In the genomic region with DNA sequence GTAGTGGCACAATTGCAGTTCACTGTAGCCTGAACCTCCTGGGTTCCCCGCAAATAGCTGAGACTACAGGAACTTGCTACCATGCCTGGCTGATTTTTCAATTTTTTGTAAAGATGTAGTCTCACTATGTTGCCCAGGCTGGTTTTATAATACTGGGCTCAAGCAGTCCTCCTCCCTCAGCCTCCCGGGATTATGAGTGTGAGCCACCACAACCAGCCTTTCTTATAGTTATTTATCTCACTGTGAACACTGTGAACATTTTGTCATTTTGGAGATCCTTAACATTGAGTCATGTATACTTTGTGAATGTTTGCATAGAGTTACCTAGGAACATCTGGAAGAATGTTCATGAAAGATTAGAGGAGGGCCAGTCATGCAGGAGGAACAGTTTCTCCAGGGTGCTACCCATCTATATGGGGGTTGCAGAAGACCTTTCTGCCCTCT, we compare ENCODE assay signal across 1 cellular context.
TF ChIP-seq lines count a peak whose summit lies in the region.

No MANE protein-coding gene starts in this region.

TF ChIP-seq in K562, 482 proteins besides CTCF, POLR2A, EP300 and RAD21 (continued from another document and continues in another):
- TF ChIP-seq, protein P1, sequence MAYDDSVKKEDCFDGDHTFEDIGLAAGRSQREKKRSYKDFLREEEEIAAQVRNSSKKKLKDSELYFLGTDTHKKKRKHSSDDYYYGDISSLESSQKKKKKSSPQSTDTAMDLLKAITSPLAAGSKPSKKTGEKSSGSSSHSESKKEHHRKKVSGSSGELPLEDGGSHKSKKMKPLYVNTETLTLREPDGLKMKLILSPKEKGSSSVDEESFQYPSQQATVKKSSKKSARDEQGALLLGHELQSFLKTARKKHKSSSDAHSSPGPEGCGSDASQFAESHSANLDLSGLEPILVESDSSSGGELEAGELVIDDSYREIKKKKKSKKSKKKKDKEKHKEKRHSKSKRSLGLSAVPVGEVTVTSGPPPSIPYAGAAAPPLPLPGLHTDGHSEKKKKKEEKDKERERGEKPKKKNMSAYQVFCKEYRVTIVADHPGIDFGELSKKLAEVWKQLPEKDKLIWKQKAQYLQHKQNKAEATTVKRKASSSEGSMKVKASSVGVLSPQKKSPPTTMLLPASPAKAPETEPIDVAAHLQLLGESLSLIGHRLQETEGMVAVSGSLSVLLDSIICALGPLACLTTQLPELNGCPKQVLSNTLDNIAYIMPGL (CRISPR knock-in tag; IDR thresholded peaks at IDR 0.05): no peak
- TF ChIP-seq DACH1 (IDR thresholded peaks at IDR 0.05; ENCODE audit: partially characterized antibody): no peak
- no peak for TF ChIP-seq PHTF2 (CRISPR knock-in tag; IDR thresholded peaks at IDR 0.05)
- no peak for TF ChIP-seq ZNF146 (CRISPR knock-in tag; IDR thresholded peaks at IDR 0.05; ENCODE audit: unreplicated experiment)
- no peak for TF ChIP-seq POU5F1 (IDR thresholded peaks at IDR 0.05; ENCODE audit: borderline replicate concordance, low read depth, low read length, partially characterized antibody)
- TF ChIP-seq CXXC5 (CRISPR knock-in tag; IDR thresholded peaks at IDR 0.05): no peak
- TF ChIP-seq, protein P2, sequence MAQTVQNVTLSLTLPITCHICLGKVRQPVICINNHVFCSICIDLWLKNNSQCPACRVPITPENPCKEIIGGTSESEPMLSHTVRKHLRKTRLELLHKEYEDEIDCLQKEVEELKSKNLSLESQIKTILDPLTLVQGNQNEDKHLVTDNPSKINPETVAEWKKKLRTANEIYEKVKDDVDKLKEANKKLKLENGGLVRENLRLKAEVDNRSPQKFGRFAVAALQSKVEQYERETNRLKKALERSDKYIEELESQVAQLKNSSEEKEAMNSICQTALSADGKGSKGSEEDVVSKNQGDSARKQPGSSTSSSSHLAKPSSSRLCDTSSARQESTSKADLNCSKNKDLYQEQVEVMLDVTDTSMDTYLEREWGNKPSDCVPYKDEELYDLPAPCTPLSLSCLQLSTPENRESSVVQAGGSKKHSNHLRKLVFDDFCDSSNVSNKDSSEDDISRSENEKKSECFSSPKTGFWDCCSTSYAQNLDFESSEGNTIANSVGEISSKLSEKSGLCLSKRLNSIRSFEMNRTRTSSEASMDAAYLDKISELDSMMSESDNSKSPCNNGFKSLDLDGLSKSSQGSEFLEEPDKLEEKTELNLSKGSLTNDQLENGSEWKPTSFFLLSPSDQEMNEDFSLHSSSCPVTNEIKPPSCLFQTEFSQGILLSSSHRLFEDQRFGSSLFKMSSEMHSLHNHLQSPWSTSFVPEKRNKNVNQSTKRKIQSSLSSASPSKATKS (CRISPR knock-in tag; IDR thresholded peaks at IDR 0.05): no peak
- TF ChIP-seq SAFB2 (IDR thresholded peaks at IDR 0.05; ENCODE audit: borderline replicate concordance, low read depth, low read length, severe bottlenecking): no peak
- TF ChIP-seq TSC22D4 (tag; IDR thresholded peaks at IDR 0.05): no peak
- no peak for TF ChIP-seq TEAD2 (tag; IDR thresholded peaks at IDR 0.05)
- TF ChIP-seq RUNX1 (IDR thresholded peaks at IDR 0.05; ENCODE audit: low read depth): no peak
- no peak for TF ChIP-seq NCOA2 (IDR thresholded peaks at IDR 0.05; ENCODE audit: partially characterized antibody in 2 of 2)
- no peak for TF ChIP-seq FOXJ3 (CRISPR knock-in tag; IDR thresholded peaks at IDR 0.05)
- 0 out of 2 replicates have a peak, but pooled peaks have one; percentile 9 for TF ChIP-seq MAFG (tag; conservative IDR thresholded peaks at IDR 0.05)
- TF ChIP-seq, protein P3, sequence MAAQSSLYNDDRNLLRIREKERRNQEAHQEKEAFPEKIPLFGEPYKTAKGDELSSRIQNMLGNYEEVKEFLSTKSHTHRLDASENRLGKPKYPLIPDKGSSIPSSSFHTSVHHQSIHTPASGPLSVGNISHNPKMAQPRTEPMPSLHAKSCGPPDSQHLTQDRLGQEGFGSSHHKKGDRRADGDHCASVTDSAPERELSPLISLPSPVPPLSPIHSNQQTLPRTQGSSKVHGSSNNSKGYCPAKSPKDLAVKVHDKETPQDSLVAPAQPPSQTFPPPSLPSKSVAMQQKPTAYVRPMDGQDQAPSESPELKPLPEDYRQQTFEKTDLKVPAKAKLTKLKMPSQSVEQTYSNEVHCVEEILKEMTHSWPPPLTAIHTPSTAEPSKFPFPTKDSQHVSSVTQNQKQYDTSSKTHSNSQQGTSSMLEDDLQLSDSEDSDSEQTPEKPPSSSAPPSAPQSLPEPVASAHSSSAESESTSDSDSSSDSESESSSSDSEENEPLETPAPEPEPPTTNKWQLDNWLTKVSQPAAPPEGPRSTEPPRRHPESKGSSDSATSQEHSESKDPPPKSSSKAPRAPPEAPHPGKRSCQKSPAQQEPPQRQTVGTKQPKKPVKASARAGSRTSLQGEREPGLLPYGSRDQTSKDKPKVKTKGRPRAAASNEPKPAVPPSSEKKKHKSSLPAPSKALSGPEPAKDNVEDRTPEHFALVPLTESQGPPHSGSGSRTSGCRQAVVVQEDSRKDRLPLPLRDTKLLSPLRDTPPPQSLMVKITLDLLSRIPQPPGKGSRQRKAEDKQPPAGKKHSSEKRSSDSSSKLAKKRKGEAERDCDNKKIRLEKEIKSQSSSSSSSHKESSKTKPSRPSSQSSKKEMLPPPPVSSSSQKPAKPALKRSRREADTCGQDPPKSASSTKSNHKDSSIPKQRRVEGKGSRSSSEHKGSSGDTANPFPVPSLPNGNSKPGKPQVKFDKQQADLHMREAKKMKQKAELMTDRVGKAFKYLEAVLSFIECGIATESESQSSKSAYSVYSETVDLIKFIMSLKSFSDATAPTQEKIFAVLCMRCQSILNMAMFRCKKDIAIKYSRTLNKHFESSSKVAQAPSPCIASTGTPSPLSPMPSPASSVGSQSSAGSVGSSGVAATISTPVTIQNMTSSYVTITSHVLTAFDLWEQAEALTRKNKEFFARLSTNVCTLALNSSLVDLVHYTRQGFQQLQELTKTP (IDR thresholded peaks at IDR 0.05; ENCODE audit: low read depth in 1 of 2, partially characterized antibody in 2 of 2): no peak
- no peak for TF ChIP-seq BRD4 (IDR thresholded peaks at IDR 0.05)
- TF ChIP-seq, protein P4, sequence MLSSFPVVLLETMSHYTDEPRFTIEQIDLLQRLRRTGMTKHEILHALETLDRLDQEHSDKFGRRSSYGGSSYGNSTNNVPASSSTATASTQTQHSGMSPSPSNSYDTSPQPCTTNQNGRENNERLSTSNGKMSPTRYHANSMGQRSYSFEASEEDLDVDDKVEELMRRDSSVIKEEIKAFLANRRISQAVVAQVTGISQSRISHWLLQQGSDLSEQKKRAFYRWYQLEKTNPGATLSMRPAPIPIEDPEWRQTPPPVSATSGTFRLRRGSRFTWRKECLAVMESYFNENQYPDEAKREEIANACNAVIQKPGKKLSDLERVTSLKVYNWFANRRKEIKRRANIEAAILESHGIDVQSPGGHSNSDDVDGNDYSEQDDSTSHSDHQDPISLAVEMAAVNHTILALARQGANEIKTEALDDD (IDR thresholded peaks at IDR 0.05): peak; percentile 18; the same call in 1 of the 2 replicates
- TF ChIP-seq POLR2G (IDR thresholded peaks at IDR 0.05; ENCODE audit: low read depth, low read length): no peak
- TF ChIP-seq, protein P5, sequence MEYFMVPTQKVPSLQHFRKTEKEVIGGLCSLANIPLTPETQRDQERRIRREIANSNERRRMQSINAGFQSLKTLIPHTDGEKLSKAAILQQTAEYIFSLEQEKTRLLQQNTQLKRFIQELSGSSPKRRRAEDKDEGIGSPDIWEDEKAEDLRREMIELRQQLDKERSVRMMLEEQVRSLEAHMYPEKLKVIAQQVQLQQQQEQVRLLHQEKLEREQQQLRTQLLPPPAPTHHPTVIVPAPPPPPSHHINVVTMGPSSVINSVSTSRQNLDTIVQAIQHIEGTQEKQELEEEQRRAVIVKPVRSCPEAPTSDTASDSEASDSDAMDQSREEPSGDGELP (CRISPR knock-in tag; IDR thresholded peaks at IDR 0.05; ENCODE audit: borderline replicate concordance): no peak
- TF ChIP-seq NR4A1 (CRISPR knock-in tag; IDR thresholded peaks at IDR 0.05): no peak
- no peak for TF ChIP-seq NR4A1 (tag; IDR thresholded peaks at IDR 0.05)
- TF ChIP-seq HOXB6 (CRISPR knock-in tag; IDR thresholded peaks at IDR 0.05; ENCODE audit: borderline replicate concordance): no peak
- no peak for TF ChIP-seq JUNB (CRISPR knock-in tag; conservative IDR thresholded peaks at IDR 0.05)
- TF ChIP-seq HMGN3 (IDR thresholded peaks at IDR 0.05; ENCODE audit: borderline replicate concordance, extremely low read depth, insufficient read length, low read depth, low read length): no peak
- no peak for TF ChIP-seq CREBBP (IDR thresholded peaks at IDR 0.05; ENCODE audit: low read depth, low read length)
- TF ChIP-seq HDGF (IDR thresholded peaks at IDR 0.05): no peak
- TF ChIP-seq PTBP1 (IDR thresholded peaks at IDR 0.05; ENCODE audit: low read depth, low read length): no peak
- no peak for TF ChIP-seq RBBP5 (IDR thresholded peaks at IDR 0.05; ENCODE audit: borderline replicate concordance, insufficient read depth, low read length, poor library complexity, severe bottlenecking)
- no peak for TF ChIP-seq MCM2 (IDR thresholded peaks at IDR 0.05; ENCODE audit: low read depth)
- no peak for TF ChIP-seq HLTF (IDR thresholded peaks at IDR 0.05)
- TF ChIP-seq PCBP1 (IDR thresholded peaks at IDR 0.05; ENCODE audit: low read depth, low read length, poor library complexity, severe bottlenecking): no peak
- peak in 1 of 2 experiments; percentile 35; a peak in 1 of 3 replicates for TF ChIP-seq CBX3 (IDR thresholded peaks at IDR 0.05; ENCODE audit: borderline replicate concordance in 1 of 2, low read length in 2 of 2)
- TF ChIP-seq RFX5 (IDR thresholded peaks at IDR 0.05; ENCODE audit: low read depth, low read length): no peak
- TF ChIP-seq NFE2L1 (tag; IDR thresholded peaks at IDR 0.05; ENCODE audit: borderline replicate concordance, low read depth): no peak
- TF ChIP-seq, protein P6, sequence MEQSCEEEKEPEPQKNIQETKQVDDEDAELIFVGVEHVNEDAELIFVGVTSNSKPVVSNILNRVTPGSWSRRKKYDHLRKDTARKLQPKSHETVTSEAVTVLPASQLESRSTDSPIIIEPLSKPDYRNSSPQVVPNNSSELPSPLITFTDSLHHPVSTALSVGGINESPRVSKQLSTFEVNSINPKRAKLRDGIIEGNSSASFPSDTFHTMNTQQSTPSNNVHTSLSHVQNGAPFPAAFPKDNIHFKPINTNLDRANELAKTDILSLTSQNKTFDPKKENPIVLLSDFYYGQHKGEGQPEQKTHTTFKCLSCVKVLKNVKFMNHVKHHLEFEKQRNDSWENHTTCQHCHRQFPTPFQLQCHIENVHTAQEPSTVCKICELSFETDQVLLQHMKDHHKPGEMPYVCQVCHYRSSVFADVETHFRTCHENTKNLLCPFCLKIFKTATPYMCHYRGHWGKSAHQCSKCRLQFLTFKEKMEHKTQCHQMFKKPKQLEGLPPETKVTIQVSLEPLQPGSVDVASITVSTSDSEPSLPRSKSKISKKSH (CRISPR knock-in tag; IDR thresholded peaks at IDR 0.05): no peak
- TF ChIP-seq SMC3 (conservative IDR thresholded peaks at IDR 0.05; ENCODE audit: insufficient read depth, low read depth, low read length): no peak
- no peak for TF ChIP-seq ZNF354B (CRISPR knock-in tag; IDR thresholded peaks at IDR 0.05)
- TF ChIP-seq, protein P7, sequence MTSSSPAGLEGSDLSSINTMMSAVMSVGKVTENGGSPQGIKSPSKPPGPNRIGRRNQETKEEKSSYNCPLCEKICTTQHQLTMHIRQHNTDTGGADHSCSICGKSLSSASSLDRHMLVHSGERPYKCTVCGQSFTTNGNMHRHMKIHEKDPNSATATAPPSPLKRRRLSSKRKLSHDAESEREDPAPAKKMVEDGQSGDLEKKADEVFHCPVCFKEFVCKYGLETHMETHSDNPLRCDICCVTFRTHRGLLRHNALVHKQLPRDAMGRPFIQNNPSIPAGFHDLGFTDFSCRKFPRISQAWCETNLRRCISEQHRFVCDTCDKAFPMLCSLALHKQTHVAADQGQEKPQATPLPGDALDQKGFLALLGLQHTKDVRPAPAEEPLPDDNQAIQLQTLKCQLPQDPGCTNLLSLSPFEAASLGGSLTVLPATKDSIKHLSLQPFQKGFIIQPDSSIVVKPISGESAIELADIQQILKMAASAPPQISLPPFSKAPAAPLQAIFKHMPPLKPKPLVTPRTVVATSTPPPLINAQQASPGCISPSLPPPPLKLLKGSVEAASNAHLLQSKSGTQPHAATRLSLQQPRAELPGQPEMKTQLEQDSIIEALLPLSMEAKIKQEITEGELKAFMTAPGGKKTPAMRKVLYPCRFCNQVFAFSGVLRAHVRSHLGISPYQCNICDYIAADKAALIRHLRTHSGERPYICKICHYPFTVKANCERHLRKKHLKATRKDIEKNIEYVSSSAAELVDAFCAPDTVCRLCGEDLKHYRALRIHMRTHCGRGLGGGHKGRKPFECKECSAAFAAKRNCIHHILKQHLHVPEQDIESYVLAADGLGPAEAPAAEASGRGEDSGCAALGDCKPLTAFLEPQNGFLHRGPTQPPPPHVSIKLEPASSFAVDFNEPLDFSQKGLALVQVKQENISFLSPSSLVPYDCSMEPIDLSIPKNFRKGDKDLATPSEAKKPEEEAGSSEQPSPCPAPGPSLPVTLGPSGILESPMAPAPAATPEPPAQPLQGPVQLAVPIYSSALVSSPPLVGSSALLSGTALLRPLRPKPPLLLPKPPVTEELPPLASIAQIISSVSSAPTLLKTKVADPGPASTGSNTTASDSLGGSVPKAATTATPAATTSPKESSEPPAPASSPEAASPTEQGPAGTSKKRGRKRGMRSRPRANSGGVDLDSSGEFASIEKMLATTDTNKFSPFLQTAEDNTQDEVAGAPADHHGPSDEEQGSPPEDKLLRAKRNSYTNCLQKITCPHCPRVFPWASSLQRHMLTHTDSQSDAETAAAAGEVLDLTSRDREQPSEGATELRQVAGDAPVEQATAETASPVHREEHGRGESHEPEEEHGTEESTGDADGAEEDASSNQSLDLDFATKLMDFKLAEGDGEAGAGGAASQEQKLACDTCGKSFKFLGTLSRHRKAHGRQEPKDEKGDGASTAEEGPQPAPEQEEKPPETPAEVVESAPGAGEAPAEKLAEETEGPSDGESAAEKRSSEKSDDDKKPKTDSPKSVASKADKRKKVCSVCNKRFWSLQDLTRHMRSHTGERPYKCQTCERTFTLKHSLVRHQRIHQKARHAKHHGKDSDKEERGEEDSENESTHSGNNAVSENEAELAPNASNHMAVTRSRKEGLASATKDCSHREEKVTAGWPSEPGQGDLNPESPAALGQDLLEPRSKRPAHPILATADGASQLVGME (CRISPR knock-in tag; IDR thresholded peaks at IDR 0.05): no peak
- TF ChIP-seq TCF7L2 (IDR thresholded peaks at IDR 0.05; ENCODE audit: low read depth, low read length): no peak
- TF ChIP-seq ZNF584 (CRISPR knock-in tag; IDR thresholded peaks at IDR 0.05; ENCODE audit: low read depth): no peak
